ENCODE assay signal across 8 cellular contexts in genomic region chr11:45145421-45146071, GRCh38. TPM values are rescaled to one million over a fixed set of nuclear protein-coding genes. Genes with fewer than 3 reads are reported as not detected.
DNase-seq lines count a peak whose midpoint lies in the region; ATAC-seq and TF ChIP-seq lines count a peak whose summit lies in the region.

No MANE protein-coding gene starts in this region.

- H3K4me3 Mint-ChIP-seq in natural killer cell, result peak overlapping the region; percentile 97

- H3K9me2 ChIP-seq in SU-DHL-6 (replicated peaks; ENCODE audit: insufficient read depth, low read length), result no peaks in the 10 kb centered on the region

- WGBS in esophagus squamous epithelium, 2 donors, result 31 to 40% methylated on average over 11 to 14 of the region's 22 CpGs

- H3K27me3 Mint-ChIP-seq in natural killer cell (ENCODE audit: low read depth in 2 of 2), result peaks cover 11 to 12% of the 10 kb centered on the region in 2 donors

- peak overlapping the region; percentile 98 for H3K4me2 ChIP-seq in SU-DHL-6 (ENCODE audit: low read depth, low read length, poor library complexity, severe bottlenecking)

- no peak for TF ChIP-seq POLR2A in esophagus squamous epithelium (IDR thresholded peaks at IDR 0.05)

- ATAC-seq in natural killer cell, result no peak
- no peak for ATAC-seq in GM21528 (IDR thresholded peaks at IDR 0.05; ENCODE audit: low FRiP score, unreplicated experiment)

- H3K9ac ChIP-seq in SU-DHL-6 (ENCODE audit: low read length), result no peak overlapping the region

- H3K36me3 ChIP-seq in SU-DHL-6 (ENCODE audit: low read length) (no peaks in the 10 kb centered on the region), esophagus squamous epithelium (no peaks in the 10 kb centered on the region)

- peaks cover 40 to 45% of the 10 kb centered on the region in 2 donors for H3K4me1 Mint-ChIP-seq in natural killer cell

- no peaks in the 10 kb centered on the region for H4K20me1 ChIP-seq in SU-DHL-6 (ENCODE audit: low read depth, low read length)

- H2AFZ ChIP-seq in SU-DHL-6 (ENCODE audit: low read depth, low read length, severe bottlenecking), result peak overlapping the region; percentile 100

- H3K9me3 Mint-ChIP-seq in natural killer cell, result no peaks in the 10 kb centered on the region

- H3K27ac ChIP-seq in SU-DHL-6 (ENCODE audit: low read depth, low read length), result no peak overlapping the region
- H3K27ac ChIP-seq in esophagus squamous epithelium, result peak overlapping the region; percentile 91 to 99 (median 98)

- DNase-seq in NCI-H82 (lab: John Stamatoyannopoulos, UW) (peak; percentile 32), NCI-H82 treated with DMSO at 0.1 percent for 48 hours (lab: John Stamatoyannopoulos, UW; ENCODE audit: unreplicated experiment) (no peak), esophagus squamous epithelium (lab: John Stamatoyannopoulos, UW) (no peak), natural killer cell (peak; percentile 14), amygdala (lab: John Stamatoyannopoulos, UW) (no peak), activated gamma-delta T cell treated with Interleukin-2 at 50 U/mL for 16 hours (no peak)

- TF ChIP-seq CTCF in SU-DHL-6 (IDR thresholded peaks at IDR 0.05; ENCODE audit: insufficient read depth, low read length, poor library complexity, severe bottlenecking) (no peak), esophagus squamous epithelium (IDR thresholded peaks at IDR 0.05) (no peak), natural killer cell (IDR thresholded peaks at IDR 0.05) (no peak)

- H3F3A ChIP-seq in SU-DHL-6 (ENCODE audit: insufficient read depth), result no peaks in the 10 kb centered on the region

- H3K27me3 ChIP-seq in SU-DHL-6 (ENCODE audit: low read length) (no peaks in the 10 kb centered on the region), esophagus squamous epithelium (no peaks in the 10 kb centered on the region)

- no peaks in the 10 kb centered on the region for H3K79me2 ChIP-seq in SU-DHL-6 (ENCODE audit: insufficient read depth, low read length)

- H3K27ac Mint-ChIP-seq in natural killer cell, result peak overlapping the region; percentile 93 to 97

- peaks cover 13 to 28% (median 18%) of the 10 kb centered on the region in 3 donors for H3K4me1 ChIP-seq in esophagus squamous epithelium

- no peaks in the 10 kb centered on the region for H3K36me3 Mint-ChIP-seq in natural killer cell

- no peaks in the 10 kb centered on the region for H3K9me3 ChIP-seq in SU-DHL-6 (ENCODE audit: insufficient read depth, low read length)
- H3K9me3 ChIP-seq in esophagus squamous epithelium, result no peaks in the 10 kb centered on the region

- intact Hi-C loops in esophagus squamous epithelium (cut with DNase I), result no loop called here
- intact Hi-C loops in natural killer cell (cut with micrococcal nuclease), result no loop called here

- H3K4me3 ChIP-seq in SU-DHL-6 (ENCODE audit: insufficient read depth, low read length, poor library complexity, severe bottlenecking) (no peak overlapping the region), esophagus squamous epithelium (peak overlapping the region; percentile 67 to 94 (median 76))

RNA-seq across cellular contexts. Expression of gene PRDM11, which starts 0.9 kb away (rescaled TPM):
- total RNA-seq in esophagus squamous epithelium, result 10 to 100 TPM in 1 of 4 donors, 1 to 10 TPM in 3; 3.9 to 13.9 (median 5.1) TPM
- 10 to 100 TPM; 10.3 to 14.7 (median 13.7) TPM for total RNA-seq in natural killer cell

Comparison
In these comparisons a context has a peak if more than half of its experiments do, and no peak if none do; other contexts are left out.
1. DNase-seq: peak in NCI-H82 (single experiment) and natural killer cell (single experiment); none in NCI-H82 treated with DMSO at 0.1 percent for 48 hours (single experiment), esophagus squamous epithelium (single experiment), amygdala (0 of 56) and activated gamma-delta T cell treated with Interleukin-2 at 50 U/mL for 16 hours (single experiment).